In genomic region chr7:158024881-158025280, GRCh38 we compare ENCODE assay signal across 25 cellular contexts.
A peak's percentile ranks its signal among the peaks of the same experiment; 100 is the strongest.
DNase-seq lines count a peak whose midpoint lies in the region; ATAC-seq and TF ChIP-seq lines count a peak whose summit lies in the region.
"Had no signal": no experiment of that assay in that cellular context is flagged by ENCODE, and none has a peak within 500 bp of the region (broad histone marks: within the 10 kb centered on the region; RNA-seq: fewer than 3 reads in every experiment).

No MANE protein-coding gene starts in this region.

- H3K36me3 Mint-ChIP-seq in endodermal cell (ENCODE audit: low read depth) (no peaks in the 10 kb centered on the region), type B pancreatic cell (no peaks in the 10 kb centered on the region)
- H3K36me3 Mint-ChIP-seq: CD4-positive, CD25-positive, alpha-beta regulatory T cell; IgD-negative memory B cell had no signal

- H3K4me3 Mint-ChIP-seq in endodermal cell (no peak overlapping the region), type B pancreatic cell (no peak overlapping the region)
- H3K4me3 Mint-ChIP-seq: B cell; CD4-positive, CD25-positive, alpha-beta regulatory T cell; IgD-negative memory B cell had no signal

- H3K27me3 Mint-ChIP-seq in endodermal cell (ENCODE audit: insufficient read depth) (no peaks in the 10 kb centered on the region), type B pancreatic cell (peaks cover 3% of the 10 kb centered on the region)
- H3K27me3 Mint-ChIP-seq: B cell, IgD-negative memory B cell had no signal

- intact Hi-C loops in cardiac septum (cut with DNase I) (no loop called here), left cardiac atrium (cut with DNase I) (no loop called here), posterior vena cava (cut with DNase I) (no loop called here)

- no peak overlapping the region for H3K27ac Mint-ChIP-seq in endodermal cell
- H3K27ac Mint-ChIP-seq in type B pancreatic cell, result no peak overlapping the region
- H3K27ac Mint-ChIP-seq: B cell, IgD-negative memory B cell had no signal

- H3K9me3 Mint-ChIP-seq in endodermal cell (no peaks in the 10 kb centered on the region), type B pancreatic cell (no peaks in the 10 kb centered on the region)
- H3K9me3 Mint-ChIP-seq: CD4-positive, CD25-positive, alpha-beta regulatory T cell; IgD-negative memory B cell had no signal

- H3K36me3 ChIP-seq in endodermal cell (ENCODE audit: control insufficient read depth, insufficient read depth, low read length), result no peaks in the 10 kb centered on the region

- peaks cover 90% of the 10 kb centered on the region for H3K9me3 ChIP-seq in endodermal cell (ENCODE audit: control insufficient read depth, low read length)
- H3K9me3 ChIP-seq: A549 had no signal

- H3K9ac ChIP-seq in endodermal cell (ENCODE audit: extremely low read depth, low read length, poor library complexity, severe bottlenecking), result no peak overlapping the region

- ATAC-seq in left cardiac atrium (no peak), HG02623 (IDR thresholded peaks at IDR 0.05; ENCODE audit: unreplicated experiment) (no peak)
- ATAC-seq: A549, PC-3 had no signal

- 71 to 80% methylated on average over 1 to 5 of the region's 5 CpGs for WGBS in endodermal cell (ENCODE audit: insufficient coverage in 1 of 2, insufficient read length in 1 of 2), 2 experiments

- H3K27me3 ChIP-seq in endodermal cell (ENCODE audit: control insufficient read depth, insufficient read depth, low read length, poor library complexity, severe bottlenecking), result no peaks in the 10 kb centered on the region

- H3K27ac ChIP-seq in endodermal cell (ENCODE audit: low read depth, low read length), result no peak overlapping the region
- H3K27ac ChIP-seq: A549, SK-N-MC had no signal

- H3K4me1 Mint-ChIP-seq in endodermal cell (no peaks in the 10 kb centered on the region), type B pancreatic cell (ENCODE audit: unreplicated experiment) (peaks cover 7% of the 10 kb centered on the region)
- H3K4me1 Mint-ChIP-seq: B cell; CD4-positive, CD25-positive, alpha-beta regulatory T cell; IgD-negative memory B cell had no signal

- no peak for TF ChIP-seq CTCF in endodermal cell (conservative IDR thresholded peaks at IDR 0.05)
- TF ChIP-seq CTCF in type B pancreatic cell (conservative IDR thresholded peaks at IDR 0.05), result no peak

- DNase-seq in cardiac septum (ENCODE audit: low spot score), result peak; percentile 19
- no peak for DNase-seq in left cardiac atrium
- peak; percentile 91 for DNase-seq in NCI-H748 (lab: John Stamatoyannopoulos, UW; ENCODE audit: unreplicated experiment)
- peak; percentile 4 for DNase-seq in endodermal cell
- peak; percentile 18 for DNase-seq in type B pancreatic cell (ENCODE audit: extremely low spot score, unreplicated experiment)
- DNase-seq in GM03348 (ENCODE audit: low spot score), result no peak
- no peak for DNase-seq in posterior vena cava (ENCODE audit: low spot score)
- DNase-seq: CD4-positive, CD25-positive, alpha-beta regulatory T cell; COR-L47; DND-41; GOT3; HCEC 1CT; Karpas-422; NCI-H187; NCI-H2107; NCI-H2227 treated with DMSO at 0.1 percent for 48 hours; NCI-H510A; PC-3; Right ventricle myocardium superior; SW 1271 had no signal

- H3K4me3 ChIP-seq in endodermal cell (ENCODE audit: low read length), result no peak overlapping the region
- H3K4me3 ChIP-seq: A549, SK-N-MC had no signal

- no peaks in the 10 kb centered on the region for H3K4me1 ChIP-seq in endodermal cell (ENCODE audit: control insufficient read depth, insufficient read depth, low read length)
- H3K4me1 ChIP-seq: A549 had no signal

Comparison
In these comparisons a context has a peak if more than half of its experiments do, and no peak if none do; other contexts are left out.
1. DNase-seq: peak in cardiac septum (single experiment), NCI-H748 (single experiment), endodermal cell (single experiment) and type B pancreatic cell (single experiment); none in left cardiac atrium (single experiment), GM03348 (single experiment) and posterior vena cava (single experiment).